In the genomic region with DNA sequence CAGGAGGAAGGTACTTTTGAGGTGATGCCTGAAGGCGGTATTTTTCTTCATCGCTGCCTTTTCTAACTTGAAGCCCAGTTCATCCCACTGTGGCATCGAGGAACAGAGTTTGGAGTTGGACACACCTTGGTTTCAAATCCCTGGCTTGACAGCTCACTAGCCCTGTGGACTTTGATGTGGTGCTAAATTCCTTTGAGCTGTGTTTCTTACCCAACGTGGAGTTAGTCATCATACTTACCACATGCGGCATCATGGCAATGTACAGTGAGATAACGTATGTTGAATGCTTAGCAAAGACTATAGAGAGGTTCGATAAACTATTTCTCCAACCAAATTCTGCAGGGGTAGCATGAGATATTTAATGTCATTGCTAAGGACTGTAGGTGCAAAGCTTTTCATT, we compare ENCODE assay signal across 1 cellular context.
TF ChIP-seq lines count a peak whose summit lies in the region.

No MANE protein-coding gene starts in this region.

TF ChIP-seq in HepG2, 621 proteins besides CTCF, POLR2A, EP300 and RAD21 (continued from another document and continues in another):
- TF ChIP-seq, protein P1, sequence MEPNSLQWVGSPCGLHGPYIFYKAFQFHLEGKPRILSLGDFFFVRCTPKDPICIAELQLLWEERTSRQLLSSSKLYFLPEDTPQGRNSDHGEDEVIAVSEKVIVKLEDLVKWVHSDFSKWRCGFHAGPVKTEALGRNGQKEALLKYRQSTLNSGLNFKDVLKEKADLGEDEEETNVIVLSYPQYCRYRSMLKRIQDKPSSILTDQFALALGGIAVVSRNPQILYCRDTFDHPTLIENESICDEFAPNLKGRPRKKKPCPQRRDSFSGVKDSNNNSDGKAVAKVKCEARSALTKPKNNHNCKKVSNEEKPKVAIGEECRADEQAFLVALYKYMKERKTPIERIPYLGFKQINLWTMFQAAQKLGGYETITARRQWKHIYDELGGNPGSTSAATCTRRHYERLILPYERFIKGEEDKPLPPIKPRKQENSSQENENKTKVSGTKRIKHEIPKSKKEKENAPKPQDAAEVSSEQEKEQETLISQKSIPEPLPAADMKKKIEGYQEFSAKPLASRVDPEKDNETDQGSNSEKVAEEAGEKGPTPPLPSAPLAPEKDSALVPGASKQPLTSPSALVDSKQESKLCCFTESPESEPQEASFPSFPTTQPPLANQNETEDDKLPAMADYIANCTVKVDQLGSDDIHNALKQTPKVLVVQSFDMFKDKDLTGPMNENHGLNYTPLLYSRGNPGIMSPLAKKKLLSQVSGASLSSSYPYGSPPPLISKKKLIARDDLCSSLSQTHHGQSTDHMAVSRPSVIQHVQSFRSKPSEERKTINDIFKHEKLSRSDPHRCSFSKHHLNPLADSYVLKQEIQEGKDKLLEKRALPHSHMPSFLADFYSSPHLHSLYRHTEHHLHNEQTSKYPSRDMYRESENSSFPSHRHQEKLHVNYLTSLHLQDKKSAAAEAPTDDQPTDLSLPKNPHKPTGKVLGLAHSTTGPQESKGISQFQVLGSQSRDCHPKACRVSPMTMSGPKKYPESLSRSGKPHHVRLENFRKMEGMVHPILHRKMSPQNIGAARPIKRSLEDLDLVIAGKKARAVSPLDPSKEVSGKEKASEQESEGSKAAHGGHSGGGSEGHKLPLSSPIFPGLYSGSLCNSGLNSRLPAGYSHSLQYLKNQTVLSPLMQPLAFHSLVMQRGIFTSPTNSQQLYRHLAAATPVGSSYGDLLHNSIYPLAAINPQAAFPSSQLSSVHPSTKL (CRISPR knock-in tag; IDR thresholded peaks at IDR 0.05): peak; percentile 24; the same call in 1 of the 2 replicates
- TF ChIP-seq FOXA3 (CRISPR knock-in tag; IDR thresholded peaks at IDR 0.05) (peak; percentile 37; the same call in 1 of the 2 replicates), ZNF598 (CRISPR knock-in tag; IDR thresholded peaks at IDR 0.05; ENCODE audit: borderline replicate concordance) (no peak), ZNF143 (CRISPR knock-in tag; IDR thresholded peaks at IDR 0.05) (no peak), RELA (CRISPR knock-in tag; IDR thresholded peaks at IDR 0.05) (no peak), GATAD2A (CRISPR knock-in tag; IDR thresholded peaks at IDR 0.05) (peak; percentile 33; the same call in 1 of the 2 replicates), ZNF234 (CRISPR knock-in tag; conservative IDR thresholded peaks at IDR 0.05) (no peak), ZSCAN20 (CRISPR knock-in tag; IDR thresholded peaks at IDR 0.05; ENCODE audit: borderline replicate concordance) (no peak), AKAP8 (CRISPR knock-in tag; IDR thresholded peaks at IDR 0.05) (no peak), ATRX (CRISPR knock-in tag; IDR thresholded peaks at IDR 0.05; ENCODE audit: borderline replicate concordance) (no peak), ZBTB8A (CRISPR knock-in tag; IDR thresholded peaks at IDR 0.05; ENCODE audit: borderline replicate concordance, low read depth) (no peak), CBX5 (CRISPR knock-in tag; IDR thresholded peaks at IDR 0.05; ENCODE audit: borderline replicate concordance) (no peak), CEBPB (IDR thresholded peaks at IDR 0.05; ENCODE audit: borderline replicate concordance, low read depth, low read length) (peak; percentile 78), KDM5A (IDR thresholded peaks at IDR 0.05; ENCODE audit: borderline replicate concordance, low read length) (no peak), CC2D1A (CRISPR knock-in tag; IDR thresholded peaks at IDR 0.05) (no peak), SMAD3 (CRISPR knock-in tag; IDR thresholded peaks at IDR 0.05) (no peak), MAZ (IDR thresholded peaks at IDR 0.05; ENCODE audit: borderline replicate concordance, low read depth, low read length) (no peak), MAZ (CRISPR knock-in tag; IDR thresholded peaks at IDR 0.05; ENCODE audit: low read depth) (no peak), TGIF2 (CRISPR knock-in tag; IDR thresholded peaks at IDR 0.05) (peak; percentile 61; the same call in 1 of the 2 replicates), MYC (CRISPR knock-in tag; IDR thresholded peaks at IDR 0.05; ENCODE audit: borderline replicate concordance) (no peak), ZNF616 (CRISPR knock-in tag; IDR thresholded peaks at IDR 0.05; ENCODE audit: low read depth) (no peak), ATM (IDR thresholded peaks at IDR 0.05; ENCODE audit: borderline replicate concordance) (no peak), NFYB (CRISPR knock-in tag; IDR thresholded peaks at IDR 0.05) (no peak), SMC3 (IDR thresholded peaks at IDR 0.05; ENCODE audit: low read length) (0 out of 2 replicates have a peak, but pooled peaks have one; percentile 10), TEAD3 (CRISPR knock-in tag; optimal IDR thresholded peaks at IDR 0.05; ENCODE audit: borderline replicate concordance) (peak; percentile 65), ZNF282 (IDR thresholded peaks at IDR 0.05; ENCODE audit: partially characterized antibody) (no peak), REPIN1 (CRISPR knock-in tag; IDR thresholded peaks at IDR 0.05; ENCODE audit: borderline replicate concordance, low read depth) (no peak), ZFX (CRISPR knock-in tag; IDR thresholded peaks at IDR 0.05; ENCODE audit: low read depth) (no peak), KAT7 (CRISPR knock-in tag; IDR thresholded peaks at IDR 0.05; ENCODE audit: borderline replicate concordance) (no peak), GTF3A (CRISPR knock-in tag; conservative IDR thresholded peaks at IDR 0.05) (no peak), BHLHE40 (IDR thresholded peaks at IDR 0.05; ENCODE audit: low read length) (0 out of 2 replicates have a peak, but pooled peaks have one; percentile 33), FOSL2 (CRISPR knock-in tag; IDR thresholded peaks at IDR 0.05) (peak; percentile 88), HOXA7 (CRISPR knock-in tag; IDR thresholded peaks at IDR 0.05) (no peak), SMAD9 (CRISPR knock-in tag; IDR thresholded peaks at IDR 0.05) (no peak), SUZ12 (IDR thresholded peaks at IDR 0.05; ENCODE audit: low read depth, low read length) (no peak), ZNF326 (CRISPR knock-in tag; IDR thresholded peaks at IDR 0.05; ENCODE audit: borderline replicate concordance) (no peak), HNRNPH1 (optimal IDR thresholded peaks at IDR 0.05; ENCODE audit: low read depth, low read length) (no peak), SOX13 (IDR thresholded peaks at IDR 0.05) (no peak), SOX13 (CRISPR knock-in tag; conservative IDR thresholded peaks at IDR 0.05 in 1 of 2, IDR thresholded peaks at IDR 0.05 in 1 of 2) (peak in 1 of 2 experiments; percentile 31; a peak in 1 of 4 replicates), HNF4A (CRISPR knock-in tag; IDR thresholded peaks at IDR 0.05) (peak; percentile 77), TCF7 (IDR thresholded peaks at IDR 0.05; ENCODE audit: low read depth) (peak; percentile 59), TBX3 (IDR thresholded peaks at IDR 0.05; ENCODE audit: borderline replicate concordance) (peak; percentile 46; the same call in 1 of the 2 replicates), XBP1 (CRISPR knock-in tag; IDR thresholded peaks at IDR 0.05) (no peak), CREM (IDR thresholded peaks at IDR 0.05) (no peak), CREM (CRISPR knock-in tag; IDR thresholded peaks at IDR 0.05) (no peak), CEBPG (CRISPR knock-in tag; IDR thresholded peaks at IDR 0.05) (0 out of 2 replicates have a peak, but pooled peaks have one; percentile 23), KLF12 (CRISPR knock-in tag; IDR thresholded peaks at IDR 0.05; ENCODE audit: borderline replicate concordance) (no peak), JUN (CRISPR knock-in tag; IDR thresholded peaks at IDR 0.05) (no peak), ZNF30 (CRISPR knock-in tag; IDR thresholded peaks at IDR 0.05) (no peak)
- TF ChIP-seq, protein P2, sequence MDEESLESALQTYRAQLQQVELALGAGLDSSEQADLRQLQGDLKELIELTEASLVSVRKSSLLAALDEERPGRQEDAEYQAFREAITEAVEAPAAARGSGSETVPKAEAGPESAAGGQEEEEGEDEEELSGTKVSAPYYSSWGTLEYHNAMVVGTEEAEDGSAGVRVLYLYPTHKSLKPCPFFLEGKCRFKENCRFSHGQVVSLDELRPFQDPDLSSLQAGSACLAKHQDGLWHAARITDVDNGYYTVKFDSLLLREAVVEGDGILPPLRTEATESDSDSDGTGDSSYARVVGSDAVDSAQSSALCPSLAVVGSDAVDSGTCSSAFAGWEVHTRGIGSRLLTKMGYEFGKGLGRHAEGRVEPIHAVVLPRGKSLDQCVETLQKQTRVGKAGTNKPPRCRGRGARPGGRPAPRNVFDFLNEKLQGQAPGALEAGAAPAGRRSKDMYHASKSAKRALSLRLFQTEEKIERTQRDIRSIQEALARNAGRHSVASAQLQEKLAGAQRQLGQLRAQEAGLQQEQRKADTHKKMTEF (CRISPR knock-in tag; IDR thresholded peaks at IDR 0.05): no peak
- TF ChIP-seq, protein P3, sequence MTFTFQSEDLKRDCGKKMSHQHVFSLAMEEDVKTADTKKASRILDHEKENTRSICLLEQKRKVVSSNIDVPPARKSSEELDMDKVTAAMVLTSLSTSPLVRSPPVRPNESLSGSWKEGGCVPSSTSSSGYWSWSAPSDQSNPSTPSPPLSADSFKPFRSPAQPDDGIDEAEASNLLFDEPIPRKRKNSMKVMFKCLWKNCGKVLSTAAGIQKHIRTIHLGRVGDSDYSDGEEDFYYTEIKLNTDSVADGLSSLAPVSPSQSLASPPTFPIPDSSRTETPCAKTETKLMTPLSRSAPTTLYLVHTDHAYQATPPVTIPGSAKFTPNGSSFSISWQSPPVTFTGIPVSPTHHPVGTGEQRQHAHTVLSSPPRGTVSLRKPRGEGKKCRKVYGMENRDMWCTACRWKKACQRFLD (CRISPR knock-in tag; IDR thresholded peaks at IDR 0.05; ENCODE audit: borderline replicate concordance): no peak
- TF ChIP-seq, protein P4, sequence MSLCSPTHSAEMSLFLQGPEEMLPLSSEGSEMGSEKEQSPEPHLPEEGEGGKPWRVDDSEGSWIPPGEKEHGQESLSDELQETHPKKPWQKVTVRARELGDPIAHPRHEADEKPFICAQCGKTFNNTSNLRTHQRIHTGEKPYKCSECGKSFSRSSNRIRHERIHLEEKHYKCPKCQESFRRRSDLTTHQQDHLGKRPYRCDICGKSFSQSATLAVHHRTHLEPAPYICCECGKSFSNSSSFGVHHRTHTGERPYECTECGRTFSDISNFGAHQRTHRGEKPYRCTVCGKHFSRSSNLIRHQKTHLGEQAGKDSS (CRISPR knock-in tag; IDR thresholded peaks at IDR 0.05; ENCODE audit: borderline replicate concordance, low read depth): no peak
- TF ChIP-seq, protein P5, sequence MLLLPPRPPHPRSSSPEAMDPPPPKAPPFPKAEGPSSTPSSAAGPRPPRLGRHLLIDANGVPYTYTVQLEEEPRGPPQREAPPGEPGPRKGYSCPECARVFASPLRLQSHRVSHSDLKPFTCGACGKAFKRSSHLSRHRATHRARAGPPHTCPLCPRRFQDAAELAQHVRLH (CRISPR knock-in tag; IDR thresholded peaks at IDR 0.05; ENCODE audit: borderline replicate concordance, low read depth): no peak
- TF ChIP-seq, protein P6, sequence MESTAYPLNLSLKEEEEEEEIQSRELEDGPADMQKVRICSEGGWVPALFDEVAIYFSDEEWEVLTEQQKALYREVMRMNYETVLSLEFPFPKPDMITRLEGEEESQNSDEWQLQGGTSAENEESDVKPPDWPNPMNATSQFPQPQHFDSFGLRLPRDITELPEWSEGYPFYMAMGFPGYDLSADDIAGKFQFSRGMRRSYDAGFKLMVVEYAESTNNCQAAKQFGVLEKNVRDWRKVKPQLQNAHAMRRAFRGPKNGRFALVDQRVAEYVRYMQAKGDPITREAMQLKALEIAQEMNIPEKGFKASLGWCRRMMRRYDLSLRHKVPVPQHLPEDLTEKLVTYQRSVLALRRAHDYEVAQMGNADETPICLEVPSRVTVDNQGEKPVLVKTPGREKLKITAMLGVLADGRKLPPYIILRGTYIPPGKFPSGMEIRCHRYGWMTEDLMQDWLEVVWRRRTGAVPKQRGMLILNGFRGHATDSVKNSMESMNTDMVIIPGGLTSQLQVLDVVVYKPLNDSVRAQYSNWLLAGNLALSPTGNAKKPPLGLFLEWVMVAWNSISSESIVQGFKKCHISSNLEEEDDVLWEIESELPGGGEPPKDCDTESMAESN (CRISPR knock-in tag; conservative IDR thresholded peaks at IDR 0.05): no peak
- TF ChIP-seq, protein P7, sequence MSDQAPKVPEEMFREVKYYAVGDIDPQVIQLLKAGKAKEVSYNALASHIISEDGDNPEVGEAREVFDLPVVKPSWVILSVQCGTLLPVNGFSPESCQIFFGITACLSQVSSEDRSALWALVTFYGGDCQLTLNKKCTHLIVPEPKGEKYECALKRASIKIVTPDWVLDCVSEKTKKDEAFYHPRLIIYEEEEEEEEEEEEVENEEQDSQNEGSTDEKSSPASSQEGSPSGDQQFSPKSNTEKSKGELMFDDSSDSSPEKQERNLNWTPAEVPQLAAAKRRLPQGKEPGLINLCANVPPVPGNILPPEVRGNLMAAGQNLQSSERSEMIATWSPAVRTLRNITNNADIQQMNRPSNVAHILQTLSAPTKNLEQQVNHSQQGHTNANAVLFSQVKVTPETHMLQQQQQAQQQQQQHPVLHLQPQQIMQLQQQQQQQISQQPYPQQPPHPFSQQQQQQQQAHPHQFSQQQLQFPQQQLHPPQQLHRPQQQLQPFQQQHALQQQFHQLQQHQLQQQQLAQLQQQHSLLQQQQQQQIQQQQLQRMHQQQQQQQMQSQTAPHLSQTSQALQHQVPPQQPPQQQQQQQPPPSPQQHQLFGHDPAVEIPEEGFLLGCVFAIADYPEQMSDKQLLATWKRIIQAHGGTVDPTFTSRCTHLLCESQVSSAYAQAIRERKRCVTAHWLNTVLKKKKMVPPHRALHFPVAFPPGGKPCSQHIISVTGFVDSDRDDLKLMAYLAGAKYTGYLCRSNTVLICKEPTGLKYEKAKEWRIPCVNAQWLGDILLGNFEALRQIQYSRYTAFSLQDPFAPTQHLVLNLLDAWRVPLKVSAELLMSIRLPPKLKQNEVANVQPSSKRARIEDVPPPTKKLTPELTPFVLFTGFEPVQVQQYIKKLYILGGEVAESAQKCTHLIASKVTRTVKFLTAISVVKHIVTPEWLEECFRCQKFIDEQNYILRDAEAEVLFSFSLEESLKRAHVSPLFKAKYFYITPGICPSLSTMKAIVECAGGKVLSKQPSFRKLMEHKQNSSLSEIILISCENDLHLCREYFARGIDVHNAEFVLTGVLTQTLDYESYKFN (CRISPR knock-in tag; conservative IDR thresholded peaks at IDR 0.05): no peak
- TF ChIP-seq, protein P8, sequence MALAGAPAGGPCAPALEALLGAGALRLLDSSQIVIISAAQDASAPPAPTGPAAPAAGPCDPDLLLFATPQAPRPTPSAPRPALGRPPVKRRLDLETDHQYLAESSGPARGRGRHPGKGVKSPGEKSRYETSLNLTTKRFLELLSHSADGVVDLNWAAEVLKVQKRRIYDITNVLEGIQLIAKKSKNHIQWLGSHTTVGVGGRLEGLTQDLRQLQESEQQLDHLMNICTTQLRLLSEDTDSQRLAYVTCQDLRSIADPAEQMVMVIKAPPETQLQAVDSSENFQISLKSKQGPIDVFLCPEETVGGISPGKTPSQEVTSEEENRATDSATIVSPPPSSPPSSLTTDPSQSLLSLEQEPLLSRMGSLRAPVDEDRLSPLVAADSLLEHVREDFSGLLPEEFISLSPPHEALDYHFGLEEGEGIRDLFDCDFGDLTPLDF (CRISPR knock-in tag; IDR thresholded peaks at IDR 0.05): no peak
